15 cellular contexts compared by ENCODE assay signal in genomic region chr12:105860556-105861207, GRCh38.
DNase-seq lines count a peak whose midpoint lies in the region; ATAC-seq, FAIRE-seq and TF ChIP-seq lines count a peak whose summit lies in the region.
"Had no signal": no experiment of that assay in that cellular context is flagged by ENCODE, and none has a peak within 500 bp of the region (broad histone marks: within the 10 kb centered on the region; RNA-seq: fewer than 3 reads in every experiment).

No MANE protein-coding gene starts in this region.

- no peaks in the 10 kb centered on the region for H3K9me3 ChIP-seq in pancreas
- H3K9me3 ChIP-seq: body of pancreas, left lung had no signal

- intact Hi-C loops in pancreas (cut with DNase I): no loop called here

- no peak overlapping the region for H3K4me3 ChIP-seq in pancreas
- H3K4me3 ChIP-seq: body of pancreas, K562, left lung had no signal

- no peaks in the 10 kb centered on the region for H3K27me3 ChIP-seq in pancreas
- H3K27me3 ChIP-seq: body of pancreas, left lung had no signal

- no peak for FAIRE-seq in pancreas (lab: Jason Lieb, UNC)
- FAIRE-seq: K562 had no signal

- no peaks in the 10 kb centered on the region for H3K4me1 ChIP-seq in pancreas
- H3K4me1 ChIP-seq: body of pancreas, left lung had no signal

- no peak overlapping the region for H3K27ac ChIP-seq in pancreas
- H3K27ac ChIP-seq: body of pancreas, left lung had no signal

- whole genome bisulfite sequencing in pancreas, 2 donors: 20 to 38% methylated on average over 3 of the region's 3 CpGs

- TF ChIP-seq CTCF in pancreas (IDR thresholded peaks at IDR 0.05): no peak

- peak; percentile 23 for DNase-seq in HuH-7 (ENCODE audit: low spot score)
- DNase-seq in NCI-H2029 (lab: John Stamatoyannopoulos, UW): peak; percentile 96
- DNase-seq in NCI-H69 (lab: John Stamatoyannopoulos, UW): peak; percentile 99
- DNase-seq in pancreas: no peak
- DNase-seq in cortex of kidney (lab: John Stamatoyannopoulos, UW): no peak
- DNase-seq: activated naive CD4-positive, alpha-beta T cell treated with anti-CD3 and anti-CD28 coated beads, Interleukin-2, amount 10 ng/mL, durations not matched to agents 7 days and 5 days; body of pancreas; H9; left lung; NCI-H226; posterior cingulate gyrus; RPMI8226 had no signal

- no peaks in the 10 kb centered on the region for H3K36me3 ChIP-seq in pancreas
- H3K36me3 ChIP-seq: left lung had no signal

- ATAC-seq in pancreas (peak in 3 of 4 donors; percentile 18 to 75 (median 55)), HG02970 (IDR thresholded peaks at IDR 0.05; ENCODE audit: low FRiP score, unreplicated experiment) (no peak), GM21515 (IDR thresholded peaks at IDR 0.05; ENCODE audit: unreplicated experiment) (no peak)
- ATAC-seq: body of pancreas, K562, left lung had no signal

Comparison
In these comparisons a context has a peak if more than half of its experiments do, and no peak if none do; other contexts are left out.
1. DNase-seq: peak in HuH-7 (single experiment), NCI-H2029 (single experiment) and NCI-H69 (single experiment); none in pancreas (0 of 6) and cortex of kidney (single experiment).
2. ATAC-seq: peak in pancreas (3 of 4); none in HG02970 (single experiment) and GM21515 (single experiment).